13 cellular contexts compared by ENCODE assay signal in the genomic region with DNA sequence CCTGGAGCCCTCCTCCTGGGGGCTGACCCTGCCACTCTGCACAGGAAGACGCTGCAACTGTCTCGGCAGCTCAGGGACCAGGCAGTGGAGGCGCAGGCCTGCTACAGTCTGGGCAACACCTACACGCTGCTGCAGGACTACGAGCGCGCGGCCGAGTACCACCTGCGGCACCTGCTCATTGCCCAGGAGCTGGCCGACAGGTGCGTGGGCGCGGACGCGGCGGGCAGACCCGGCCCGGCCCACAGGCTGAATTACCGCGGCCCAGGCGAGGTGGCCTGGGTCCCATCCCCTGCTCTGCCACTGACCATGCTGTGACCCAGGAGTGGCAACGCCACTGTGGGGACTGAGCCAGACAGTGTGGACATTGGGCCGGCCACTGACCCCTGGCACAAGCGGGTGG. TPM values are rescaled to one million over a fixed set of nuclear protein-coding genes. Genes with fewer than 3 reads are reported as not detected.
"Had no signal": no experiment of that assay in that cellular context is flagged by ENCODE, and none has a peak within 500 bp of the region (broad histone marks: within the 10 kb centered on the region; RNA-seq: fewer than 3 reads in every experiment).

No MANE protein-coding gene starts in this region.

- H3K4me3 ChIP-seq: colonic mucosa, esophagus squamous epithelium, hepatocyte, mucosa of descending colon, stomach, thoracic aorta, transverse colon had no signal

- H3K27ac ChIP-seq: colonic mucosa, esophagus squamous epithelium, hepatocyte, stomach, thoracic aorta, transverse colon had no signal

- DNase-seq: esophagus squamous epithelium; stimulated activated CD4-positive, alpha-beta T cell treated with anti-CD3 and anti-CD28 coated beads, Interleukin-12 subunit alpha, Interleukin-12 subunit beta, amount 100 ng/mL, for 4 hours; stimulated activated naive CD4-positive, alpha-beta T cell had no signal

- H3K79me2 ChIP-seq: hepatocyte had no signal

- H3K27me3 ChIP-seq: colonic mucosa, hepatocyte, stomach had no signal

- H3K9me3 ChIP-seq: colonic mucosa, esophagus squamous epithelium, mucosa of descending colon, stomach, thoracic aorta, transverse colon had no signal

- H3K4me2 ChIP-seq: hepatocyte had no signal

- ATAC-seq: naive thymus-derived CD8-positive, alpha-beta T cell had no signal

- H2AFZ ChIP-seq: hepatocyte had no signal

- H3K4me1 ChIP-seq: colonic mucosa had no signal

- H3K36me3 ChIP-seq: colonic mucosa, transverse colon had no signal

RNA-seq across cellular contexts. Expression of gene CCDC187, which starts 34.6 kb away (rescaled TPM):
- total RNA-seq: dermis blood vessel endothelial cell; esophagus squamous epithelium; naive thymus-derived CD8-positive, alpha-beta T cell; osteocyte; pulmonary artery endothelial cell; thoracic aorta had no signal
